In the genomic region with DNA sequence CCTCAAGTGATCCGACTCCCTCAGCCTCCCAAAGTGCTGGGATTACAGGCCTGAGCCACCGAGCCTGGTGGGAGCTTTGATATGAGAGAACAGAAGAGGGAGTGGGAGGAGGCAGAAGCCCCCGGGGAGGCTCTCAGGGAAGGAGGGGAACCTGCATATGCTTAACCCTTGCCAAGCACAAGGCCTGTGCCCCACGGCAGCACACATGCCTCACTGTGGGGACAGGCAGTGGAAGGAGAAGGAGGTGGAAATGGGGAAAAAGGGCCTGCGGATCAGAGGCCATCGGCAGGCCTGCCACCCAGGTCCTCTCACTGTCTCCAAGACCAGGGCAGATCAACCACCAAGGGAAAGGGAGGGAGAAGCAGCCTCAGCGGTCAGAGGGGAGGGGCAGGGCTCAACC, we compare ENCODE assay signal across 17 cellular contexts. TPM values are rescaled to one million over a fixed set of nuclear protein-coding genes. Genes with fewer than 3 reads are reported as not detected.
DNase-seq lines count a peak whose midpoint lies in the region; ATAC-seq, FAIRE-seq and TF ChIP-seq lines count a peak whose summit lies in the region.
"Had no signal": no experiment of that assay in that cellular context is flagged by ENCODE, and none has a peak within 500 bp of the region (broad histone marks: within the 10 kb centered on the region; RNA-seq: fewer than 3 reads in every experiment).

No MANE protein-coding gene starts in this region.

- H3K4me3 Mint-ChIP-seq in endothelial cell (ENCODE audit: unreplicated experiment) = no peak overlapping the region

- H3K27me3 Mint-ChIP-seq in endothelial cell (ENCODE audit: unreplicated experiment) = peaks cover 12% of the 10 kb centered on the region

- FAIRE-seq in kidney (lab: Jason Lieb, UNC) = no peak
- FAIRE-seq: A204.1, GM12878 had no signal

- no peak overlapping the region for H3K4me3 ChIP-seq in kidney (ENCODE audit: low read length in 2 of 2)
- no peak overlapping the region for H3K4me3 ChIP-seq in stomach
- H3K4me3 ChIP-seq: GM12878, PC-9 had no signal

- no peak for ATAC-seq in HG02763 (IDR thresholded peaks at IDR 0.05; ENCODE audit: unreplicated experiment)
- ATAC-seq: GM12878 had no signal

- H3K36me3 ChIP-seq in kidney (ENCODE audit: control insufficient read depth in 1 of 2, insufficient read depth in 2 of 2, low read length in 2 of 2) (no peaks in the 10 kb centered on the region), stomach (no peaks in the 10 kb centered on the region)

- H3K27me3 ChIP-seq in stomach = peaks cover 0 to 86% (median 36%) of the 10 kb centered on the region in 3 donors

- intact Hi-C loops in kidney (cut with DNase I) (loop anchor here (10.0 kb wide), 1 partner anchor 1829 kb away; no protein-coding TSS in a partner anchor), stomach (cut with DNase I; ENCODE audit: low total_unique reads) (loop anchor here (10.0 kb wide), 1 partner anchor 829 kb away; no protein-coding TSS in a partner anchor)

- H3K27ac ChIP-seq in kidney (ENCODE audit: low read depth in 2 of 2, low read length in 2 of 2) = no peak overlapping the region
- H3K27ac ChIP-seq in stomach = no peak overlapping the region
- H3K27ac ChIP-seq: PC-9 had no signal

- H3K4me1 Mint-ChIP-seq in endothelial cell (ENCODE audit: unreplicated experiment) = peaks cover 5% of the 10 kb centered on the region

- peak; percentile 37 for DNase-seq in activated effector memory CD4-positive, alpha-beta T cell treated with anti-CD3 and anti-CD28 coated beads, Interleukin-2, amount 50 U/mL, for 16 hours
- DNase-seq in activated effector memory CD4-positive, alpha-beta T cell treated with Interleukin-2 at 50 U/mL for 16 hours = no peak
- peak; percentile 49 for DNase-seq in kidney
- DNase-seq in stomach = peak; percentile 20
- no peak for DNase-seq in endothelial cell (ENCODE audit: low spot score)
- DNase-seq in dedifferentiated amniotic fluid mesenchymal stem cell (ENCODE audit: extremely low spot score) = no peak
- DNase-seq: DND-41, GDM1, GOT3, KG1, NCI-H1417 treated with DMSO at 0.1 percent for 48 hours, NCI-H2029, NCI-H2171 treated with DMSO at 0.1 percent for 48 hours, PC-9 had no signal

- WGBS in stomach, 5 donors = 68 to 79% (median 73%) methylated on average over 7 of the region's 7 CpGs

- no peaks in the 10 kb centered on the region for H3K36me3 Mint-ChIP-seq in endothelial cell (ENCODE audit: low read depth, unreplicated experiment)

- H3K9ac ChIP-seq in kidney (ENCODE audit: low read length in 2 of 2) = no peak overlapping the region

- TF ChIP-seq POLR2A in stomach (IDR thresholded peaks at IDR 0.05) = no peak

- TF ChIP-seq EP300 in stomach (IDR thresholded peaks at IDR 0.05) = no peak

- H3K9me3 ChIP-seq in kidney (ENCODE audit: control insufficient read depth in 1 of 2, low read length in 2 of 2) = no peaks in the 10 kb centered on the region
- H3K9me3 ChIP-seq in stomach = no peaks in the 10 kb centered on the region

- no peak overlapping the region for H3K27ac Mint-ChIP-seq in endothelial cell (ENCODE audit: unreplicated experiment)

- TF ChIP-seq CTCF in kidney (IDR thresholded peaks at IDR 0.05; ENCODE audit: borderline replicate concordance, extremely low read depth, insufficient read depth) (no peak), stomach (IDR thresholded peaks at IDR 0.05) (no peak), endothelial cell (IDR thresholded peaks at IDR 0.05; ENCODE audit: unreplicated experiment) (no peak)

- no peaks in the 10 kb centered on the region for H3K9me3 Mint-ChIP-seq in endothelial cell (ENCODE audit: unreplicated experiment)

- H3K4me1 ChIP-seq in kidney (ENCODE audit: control insufficient read depth in 1 of 2, insufficient read depth in 1 of 2, low read depth in 1 of 2, low read length in 2 of 2) = no peaks in the 10 kb centered on the region
- peaks cover 4 to 9% (median 6%) of the 10 kb centered on the region in 4 donors for H3K4me1 ChIP-seq in stomach

RNA-seq across cellular contexts. Expression of a gene that starts 7.2 kb away (rescaled TPM):
- total RNA-seq in kidney (1.4 TPM), stomach (1 to 10 TPM in 4 of 5 donors, not detected in 1; 1.0 to 8.5 (median 1.9) TPM), endothelial cell (ENCODE audit: unreplicated experiment) (0.26 TPM)
- polyA plus RNA-seq in kidney (ENCODE audit: insufficient read depth, low read depth, low replicate concordance) (0.37 TPM), stomach (under 1 TPM; 0.31 to 0.63 (median 0.50) TPM)
- total RNA-seq: PC-9 had no signal

Comparison
In these comparisons a context has a peak if more than half of its experiments do, and no peak if none do; other contexts are left out.
1. DNase-seq: peak in activated effector memory CD4-positive, alpha-beta T cell treated with anti-CD3 and anti-CD28 coated beads, Interleukin-2, amount 50 U/mL, for 16 hours (single experiment), kidney (single experiment) and stomach (single experiment); none in activated effector memory CD4-positive, alpha-beta T cell treated with Interleukin-2 at 50 U/mL for 16 hours (single experiment), endothelial cell (single experiment) and dedifferentiated amniotic fluid mesenchymal stem cell (single experiment).